ENCODE assay signal across 8 cellular contexts in genomic region chr16:4801051-4801961, GRCh38. TPM values are rescaled to one million over a fixed set of nuclear protein-coding genes. Genes with fewer than 3 reads are reported as not detected.
DNase-seq lines count a peak whose midpoint lies in the region; ATAC-seq and TF ChIP-seq lines count a peak whose summit lies in the region.

No MANE protein-coding gene starts in this region.

- H3K36me3 Mint-ChIP-seq in CD14-positive monocyte (peaks cover 31 to 61% of the 10 kb centered on the region in 2 donors), neural crest cell (ENCODE audit: low read depth) (no peaks in the 10 kb centered on the region)

- no peak for ATAC-seq in GM19452 (IDR thresholded peaks at IDR 0.05; ENCODE audit: unreplicated experiment)
- no peak for ATAC-seq in GM18861 (IDR thresholded peaks at IDR 0.05; ENCODE audit: unreplicated experiment)

- H3K4me3 ChIP-seq in NT2/D1 (ENCODE audit: insufficient read length, low read depth) (peak overlapping the region; percentile 74), endocrine pancreas (ENCODE audit: control insufficient read depth, insufficient read depth, low read length) (no peak overlapping the region)

- H3K27me3 Mint-ChIP-seq in CD14-positive monocyte (ENCODE audit: low read depth in 3 of 3) = peaks cover 0 to 2% (median 0%) of the 10 kb centered on the region in 3 donors
- H3K27me3 Mint-ChIP-seq in neural crest cell (ENCODE audit: low read depth) = no peaks in the 10 kb centered on the region

- peak overlapping the region; percentile 92 for H3K9ac ChIP-seq in NT2/D1 (ENCODE audit: insufficient read length, low read depth)
- peak overlapping the region; percentile 42 for H3K9ac ChIP-seq in endocrine pancreas (ENCODE audit: control insufficient read depth, insufficient read depth, low read length)

- peak overlapping the region; percentile 89 to 95 for H3K4me3 Mint-ChIP-seq in CD14-positive monocyte
- H3K4me3 Mint-ChIP-seq in neural crest cell = peak overlapping the region; percentile 91

- TF ChIP-seq CTCF in CD14-positive monocyte (IDR thresholded peaks at IDR 0.05) = no peak
- TF ChIP-seq CTCF in neural crest cell (conservative IDR thresholded peaks at IDR 0.05) = no peak

- H3K27me3 ChIP-seq in NT2/D1 (ENCODE audit: insufficient read depth, insufficient read length) = peaks cover 3% of the 10 kb centered on the region
- H3K27me3 ChIP-seq in endocrine pancreas (ENCODE audit: control insufficient read depth, insufficient read depth, low read length) = no peaks in the 10 kb centered on the region

- DNase-seq in CD14-positive monocyte (ENCODE audit: low spot score) (no peak), NT2/D1 (ENCODE audit: low read depth, low spot score) (no peak), neural crest cell (ENCODE audit: low read depth, low spot score) (peak; percentile 9), GM03348 (ENCODE audit: low spot score) (no peak), NCI-H2196 (lab: John Stamatoyannopoulos, UW; ENCODE audit: unreplicated experiment) (no peak)

- H3K9me3 Mint-ChIP-seq in CD14-positive monocyte (peaks cover 0 to 1% (median 0%) of the 10 kb centered on the region in 7 donors), neural crest cell (no peaks in the 10 kb centered on the region)

- intact Hi-C loops in CD14-positive monocyte (cut with micrococcal nuclease) = loop anchor here (2.0 to 5.0 kb wide), 4 partner anchors 33 to 69 kb away; partner anchors contain the start of genes ANKS3 (in 2 of the 2), DNAAF8 (in 2 of the 2), GLYR1 (in 1 of the 2) and UBN1 (in 1 of the 2)

- H3K4me1 ChIP-seq in NT2/D1 (ENCODE audit: insufficient read depth, insufficient read length) = peaks cover 43% of the 10 kb centered on the region
- no peaks in the 10 kb centered on the region for H3K4me1 ChIP-seq in endocrine pancreas (ENCODE audit: control insufficient read depth, insufficient read depth, low read length)

- H3K27ac Mint-ChIP-seq in CD14-positive monocyte = peak overlapping the region; percentile 75 to 93 (median 82)
- no peak overlapping the region for H3K27ac Mint-ChIP-seq in neural crest cell (ENCODE audit: unreplicated experiment)

- H3K9me3 ChIP-seq in NT2/D1 (ENCODE audit: insufficient read depth, low read length) = no peaks in the 10 kb centered on the region
- H3K9me3 ChIP-seq in endocrine pancreas (ENCODE audit: control insufficient read depth, low read length) = no peaks in the 10 kb centered on the region

- H3K4me1 Mint-ChIP-seq in CD14-positive monocyte (peaks cover 42% of the 10 kb centered on the region), neural crest cell (peaks cover 9% of the 10 kb centered on the region)

- H3K36me3 ChIP-seq in NT2/D1 (ENCODE audit: insufficient read depth, insufficient read length, low read length) = peaks cover 62% of the 10 kb centered on the region
- peaks cover 3% of the 10 kb centered on the region for H3K36me3 ChIP-seq in endocrine pancreas (ENCODE audit: control insufficient read depth, insufficient read depth, low read length)

RNA-seq across cellular contexts. Expression of gene ROGDI, which starts 1.1 kb away (rescaled TPM):
- polyA plus RNA-seq in CD14-positive monocyte = 10 to 100 TPM; 40.9 to 54.4 TPM
- 22.0 and 25.9 TPM in 2 replicates for total RNA-seq in neural crest cell

RNA-seq across cellular contexts. Expression of gene SMIM22, which starts 6.1 kb away (rescaled TPM):
- polyA plus RNA-seq in CD14-positive monocyte = not detected
- total RNA-seq in neural crest cell = not detected in 2 replicates

RNA-seq across cellular contexts. Expression of gene SEPTIN12, which starts 13.2 kb away (rescaled TPM):
- not detected for polyA plus RNA-seq in CD14-positive monocyte
- 0.65 TPM in 1 of 2 replicates, not detected in the other for total RNA-seq in neural crest cell

RNA-seq across cellular contexts. Expression of gene ZNF500, which starts 34.3 kb away (rescaled TPM):
- polyA plus RNA-seq in CD14-positive monocyte = 1 to 10 TPM; 2.4 to 5.2 TPM
- 17.6 and 21.1 TPM in 2 replicates for total RNA-seq in neural crest cell

RNA-seq across cellular contexts. Expression of gene GLYR1, which starts 45.8 kb away (rescaled TPM):
- 10 to 100 TPM; 34.2 to 41.9 TPM for polyA plus RNA-seq in CD14-positive monocyte
- 133 and 137 TPM in 2 replicates for total RNA-seq in neural crest cell
